In the genomic region with DNA sequence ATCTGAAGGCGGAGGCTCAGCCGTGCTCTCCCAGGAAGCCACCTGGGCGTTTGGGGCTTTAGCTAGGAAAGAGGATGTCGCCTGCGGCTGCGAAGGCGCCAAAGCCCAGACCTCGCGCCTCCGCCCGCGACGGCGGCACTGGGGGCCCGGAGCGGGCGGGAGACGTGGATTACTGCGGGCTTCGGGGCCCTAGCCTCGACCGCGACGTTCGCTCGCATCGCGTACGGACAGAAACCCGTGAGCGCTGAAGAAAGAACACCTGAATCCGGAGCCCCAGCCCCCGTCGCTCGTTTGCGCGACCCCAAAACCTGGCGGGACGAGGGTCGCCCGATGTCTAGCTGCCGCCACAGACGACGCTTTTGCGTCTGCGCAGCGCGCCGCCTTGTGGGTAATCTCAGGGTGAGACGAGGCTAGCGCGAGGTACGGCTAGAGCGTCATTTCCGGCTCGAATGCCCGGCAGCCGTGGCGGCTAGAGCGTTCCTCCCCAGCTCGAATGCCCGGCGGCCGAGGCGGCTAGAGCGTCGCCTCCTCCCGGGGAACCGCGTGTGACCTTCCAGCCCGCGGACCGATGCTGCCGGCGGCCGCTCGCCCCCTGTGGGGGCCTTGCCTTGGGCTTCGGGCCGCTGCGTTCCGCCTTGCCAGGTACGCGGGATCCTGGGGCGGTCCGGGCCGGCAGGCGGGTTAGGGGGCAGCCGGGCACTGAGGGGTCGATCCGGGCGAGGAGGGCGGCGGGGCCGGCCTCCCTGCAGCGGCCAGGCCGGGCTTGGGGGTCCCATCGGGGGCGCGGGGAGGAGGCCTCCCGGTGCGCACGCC, we compare ENCODE assay signal across 1 cellular context.
TF ChIP-seq lines count a peak whose summit lies in the region.

A gene (plus strand): TSS at position 434 of the 813 bp plus-strand sequence. CDS start 135 bp downstream, at position 569.

TF ChIP-seq in HEK293, 187 proteins besides CTCF, POLR2A, EP300 and RAD21 (continued from another document and continues in another):
- TF ChIP-seq, protein P1, sequence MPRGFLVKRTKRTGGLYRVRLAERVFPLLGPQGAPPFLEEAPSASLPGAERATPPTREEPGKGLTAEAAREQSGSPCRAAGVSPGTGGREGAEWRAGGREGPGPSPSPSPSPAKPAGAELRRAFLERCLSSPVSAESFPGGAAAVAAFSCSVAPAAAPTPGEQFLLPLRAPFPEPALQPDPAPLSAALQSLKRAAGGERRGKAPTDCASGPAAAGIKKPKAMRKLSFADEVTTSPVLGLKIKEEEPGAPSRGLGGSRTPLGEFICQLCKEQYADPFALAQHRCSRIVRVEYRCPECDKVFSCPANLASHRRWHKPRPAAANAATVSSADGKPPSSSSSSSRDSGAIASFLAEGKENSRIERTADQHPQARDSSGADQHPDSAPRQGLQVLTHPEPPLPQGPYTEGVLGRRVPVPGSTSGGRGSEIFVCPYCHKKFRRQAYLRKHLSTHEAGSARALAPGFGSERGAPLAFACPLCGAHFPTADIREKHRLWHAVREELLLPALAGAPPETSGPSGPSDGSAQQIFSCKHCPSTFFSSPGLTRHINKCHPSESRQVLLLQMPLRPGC (tag by site-specific recombination; IDR thresholded peaks at IDR 0.05) = no peak
- TF ChIP-seq ZBTB7A (tag by site-specific recombination; IDR thresholded peaks at IDR 0.05; ENCODE audit: low read depth) (peak; percentile 84; the same call in 1 of the 2 replicates), ZFP3 (tag by site-specific recombination; IDR thresholded peaks at IDR 0.05; ENCODE audit: low read depth) (no peak), GLIS1 (tag by site-specific recombination; IDR thresholded peaks at IDR 0.05) (peak; percentile 74), ZNF560 (tag by site-specific recombination; IDR thresholded peaks at IDR 0.05; ENCODE audit: borderline replicate concordance) (no peak), ZNF585B (tag by site-specific recombination; IDR thresholded peaks at IDR 0.05) (no peak), ZNF664 (tag by site-specific recombination; IDR thresholded peaks at IDR 0.05) (0 out of 2 replicates have a peak, but pooled peaks have one; percentile 12), ZNF140 (tag by site-specific recombination; IDR thresholded peaks at IDR 0.05) (no peak), ZNF341 (tag by site-specific recombination; IDR thresholded peaks at IDR 0.05; ENCODE audit: low read depth) (no peak), WT1 (tag by site-specific recombination; IDR thresholded peaks at IDR 0.05) (no peak), ZNF19 (tag by site-specific recombination; IDR thresholded peaks at IDR 0.05; ENCODE audit: low read depth) (no peak), ZNF416 (tag by site-specific recombination; IDR thresholded peaks at IDR 0.05) (no peak), KLF8 (tag by site-specific recombination; IDR thresholded peaks at IDR 0.05) (peak; percentile 75; the same call in 1 of the 2 replicates), OVOL3 (tag by site-specific recombination; IDR thresholded peaks at IDR 0.05) (no peak), ZBTB1 (tag by site-specific recombination; IDR thresholded peaks at IDR 0.05) (no peak), ZNF670 (tag by site-specific recombination; IDR thresholded peaks at IDR 0.05; ENCODE audit: low read depth) (no peak), ZNF837 (tag by site-specific recombination; IDR thresholded peaks at IDR 0.05) (no peak), ZNF785 (tag by site-specific recombination; IDR thresholded peaks at IDR 0.05) (no peak), ZNF266 (tag by site-specific recombination; IDR thresholded peaks at IDR 0.05; ENCODE audit: low read depth) (no peak), ZNF529 (tag by site-specific recombination; IDR thresholded peaks at IDR 0.05; ENCODE audit: insufficient replicate concordance) (no peak), ZNF48 (tag by site-specific recombination; IDR thresholded peaks at IDR 0.05) (no peak), ZNF514 (tag by site-specific recombination; IDR thresholded peaks at IDR 0.05) (no peak)
- TF ChIP-seq, protein P2, sequence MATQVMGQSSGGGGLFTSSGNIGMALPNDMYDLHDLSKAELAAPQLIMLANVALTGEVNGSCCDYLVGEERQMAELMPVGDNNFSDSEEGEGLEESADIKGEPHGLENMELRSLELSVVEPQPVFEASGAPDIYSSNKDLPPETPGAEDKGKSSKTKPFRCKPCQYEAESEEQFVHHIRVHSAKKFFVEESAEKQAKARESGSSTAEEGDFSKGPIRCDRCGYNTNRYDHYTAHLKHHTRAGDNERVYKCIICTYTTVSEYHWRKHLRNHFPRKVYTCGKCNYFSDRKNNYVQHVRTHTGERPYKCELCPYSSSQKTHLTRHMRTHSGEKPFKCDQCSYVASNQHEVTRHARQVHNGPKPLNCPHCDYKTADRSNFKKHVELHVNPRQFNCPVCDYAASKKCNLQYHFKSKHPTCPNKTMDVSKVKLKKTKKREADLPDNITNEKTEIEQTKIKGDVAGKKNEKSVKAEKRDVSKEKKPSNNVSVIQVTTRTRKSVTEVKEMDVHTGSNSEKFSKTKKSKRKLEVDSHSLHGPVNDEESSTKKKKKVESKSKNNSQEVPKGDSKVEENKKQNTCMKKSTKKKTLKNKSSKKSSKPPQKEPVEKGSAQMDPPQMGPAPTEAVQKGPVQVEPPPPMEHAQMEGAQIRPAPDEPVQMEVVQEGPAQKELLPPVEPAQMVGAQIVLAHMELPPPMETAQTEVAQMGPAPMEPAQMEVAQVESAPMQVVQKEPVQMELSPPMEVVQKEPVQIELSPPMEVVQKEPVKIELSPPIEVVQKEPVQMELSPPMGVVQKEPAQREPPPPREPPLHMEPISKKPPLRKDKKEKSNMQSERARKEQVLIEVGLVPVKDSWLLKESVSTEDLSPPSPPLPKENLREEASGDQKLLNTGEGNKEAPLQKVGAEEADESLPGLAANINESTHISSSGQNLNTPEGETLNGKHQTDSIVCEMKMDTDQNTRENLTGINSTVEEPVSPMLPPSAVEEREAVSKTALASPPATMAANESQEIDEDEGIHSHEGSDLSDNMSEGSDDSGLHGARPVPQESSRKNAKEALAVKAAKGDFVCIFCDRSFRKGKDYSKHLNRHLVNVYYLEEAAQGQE (tag by site-specific recombination; IDR thresholded peaks at IDR 0.05) = no peak
- TF ChIP-seq, protein P3, sequence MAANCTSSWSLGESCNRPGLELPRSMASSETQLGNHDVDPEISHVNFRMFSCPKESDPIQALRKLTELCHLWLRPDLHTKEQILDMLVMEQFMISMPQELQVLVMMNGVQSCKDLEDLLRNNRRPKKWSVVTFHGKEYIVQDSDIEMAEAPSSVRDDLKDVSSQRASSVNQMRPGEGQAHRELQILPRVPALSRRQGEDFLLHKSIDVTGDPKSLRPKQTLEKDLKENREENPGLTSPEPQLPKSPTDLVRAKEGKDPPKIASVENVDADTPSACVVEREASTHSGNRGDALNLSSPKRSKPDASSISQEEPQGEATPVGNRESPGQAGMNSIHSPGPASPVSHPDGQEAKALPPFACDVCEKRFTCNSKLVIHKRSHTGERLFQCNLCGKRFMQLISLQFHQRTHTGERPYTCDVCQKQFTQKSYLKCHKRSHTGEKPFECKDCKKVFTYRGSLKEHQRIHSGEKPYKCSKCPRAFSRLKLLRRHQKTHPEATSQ (tag by site-specific recombination; IDR thresholded peaks at IDR 0.05) = 0 out of 2 replicates have a peak, but pooled peaks have one; percentile 29
- TF ChIP-seq, protein P4, sequence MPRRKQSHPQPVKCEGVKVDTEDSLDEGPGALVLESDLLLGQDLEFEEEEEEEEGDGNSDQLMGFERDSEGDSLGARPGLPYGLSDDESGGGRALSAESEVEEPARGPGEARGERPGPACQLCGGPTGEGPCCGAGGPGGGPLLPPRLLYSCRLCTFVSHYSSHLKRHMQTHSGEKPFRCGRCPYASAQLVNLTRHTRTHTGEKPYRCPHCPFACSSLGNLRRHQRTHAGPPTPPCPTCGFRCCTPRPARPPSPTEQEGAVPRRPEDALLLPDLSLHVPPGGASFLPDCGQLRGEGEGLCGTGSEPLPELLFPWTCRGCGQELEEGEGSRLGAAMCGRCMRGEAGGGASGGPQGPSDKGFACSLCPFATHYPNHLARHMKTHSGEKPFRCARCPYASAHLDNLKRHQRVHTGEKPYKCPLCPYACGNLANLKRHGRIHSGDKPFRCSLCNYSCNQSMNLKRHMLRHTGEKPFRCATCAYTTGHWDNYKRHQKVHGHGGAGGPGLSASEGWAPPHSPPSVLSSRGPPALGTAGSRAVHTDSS (tag by site-specific recombination; IDR thresholded peaks at IDR 0.05) = no peak
- TF ChIP-seq, protein P5, sequence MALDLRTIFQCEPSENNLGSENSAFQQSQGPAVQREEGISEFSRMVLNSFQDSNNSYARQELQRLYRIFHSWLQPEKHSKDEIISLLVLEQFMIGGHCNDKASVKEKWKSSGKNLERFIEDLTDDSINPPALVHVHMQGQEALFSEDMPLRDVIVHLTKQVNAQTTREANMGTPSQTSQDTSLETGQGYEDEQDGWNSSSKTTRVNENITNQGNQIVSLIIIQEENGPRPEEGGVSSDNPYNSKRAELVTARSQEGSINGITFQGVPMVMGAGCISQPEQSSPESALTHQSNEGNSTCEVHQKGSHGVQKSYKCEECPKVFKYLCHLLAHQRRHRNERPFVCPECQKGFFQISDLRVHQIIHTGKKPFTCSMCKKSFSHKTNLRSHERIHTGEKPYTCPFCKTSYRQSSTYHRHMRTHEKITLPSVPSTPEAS (tag by site-specific recombination; IDR thresholded peaks at IDR 0.05) = no peak
- TF ChIP-seq, protein P6, sequence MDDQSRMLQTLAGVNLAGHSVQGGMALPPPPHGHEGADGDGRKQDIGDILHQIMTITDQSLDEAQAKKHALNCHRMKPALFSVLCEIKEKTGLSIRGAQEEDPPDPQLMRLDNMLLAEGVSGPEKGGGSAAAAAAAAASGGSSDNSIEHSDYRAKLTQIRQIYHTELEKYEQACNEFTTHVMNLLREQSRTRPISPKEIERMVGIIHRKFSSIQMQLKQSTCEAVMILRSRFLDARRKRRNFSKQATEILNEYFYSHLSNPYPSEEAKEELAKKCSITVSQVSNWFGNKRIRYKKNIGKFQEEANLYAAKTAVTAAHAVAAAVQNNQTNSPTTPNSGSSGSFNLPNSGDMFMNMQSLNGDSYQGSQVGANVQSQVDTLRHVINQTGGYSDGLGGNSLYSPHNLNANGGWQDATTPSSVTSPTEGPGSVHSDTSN (CRISPR knock-in tag; IDR thresholded peaks at IDR 0.05) = peak; percentile 74; the same call in 1 of the 2 replicates
- TF ChIP-seq, protein P7, sequence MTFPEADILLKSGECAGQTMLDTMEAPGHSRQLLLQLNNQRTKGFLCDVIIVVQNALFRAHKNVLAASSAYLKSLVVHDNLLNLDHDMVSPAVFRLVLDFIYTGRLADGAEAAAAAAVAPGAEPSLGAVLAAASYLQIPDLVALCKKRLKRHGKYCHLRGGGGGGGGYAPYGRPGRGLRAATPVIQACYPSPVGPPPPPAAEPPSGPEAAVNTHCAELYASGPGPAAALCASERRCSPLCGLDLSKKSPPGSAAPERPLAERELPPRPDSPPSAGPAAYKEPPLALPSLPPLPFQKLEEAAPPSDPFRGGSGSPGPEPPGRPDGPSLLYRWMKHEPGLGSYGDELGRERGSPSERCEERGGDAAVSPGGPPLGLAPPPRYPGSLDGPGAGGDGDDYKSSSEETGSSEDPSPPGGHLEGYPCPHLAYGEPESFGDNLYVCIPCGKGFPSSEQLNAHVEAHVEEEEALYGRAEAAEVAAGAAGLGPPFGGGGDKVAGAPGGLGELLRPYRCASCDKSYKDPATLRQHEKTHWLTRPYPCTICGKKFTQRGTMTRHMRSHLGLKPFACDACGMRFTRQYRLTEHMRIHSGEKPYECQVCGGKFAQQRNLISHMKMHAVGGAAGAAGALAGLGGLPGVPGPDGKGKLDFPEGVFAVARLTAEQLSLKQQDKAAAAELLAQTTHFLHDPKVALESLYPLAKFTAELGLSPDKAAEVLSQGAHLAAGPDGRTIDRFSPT (tag by site-specific recombination; IDR thresholded peaks at IDR 0.05) = no peak
- TF ChIP-seq, protein P8, sequence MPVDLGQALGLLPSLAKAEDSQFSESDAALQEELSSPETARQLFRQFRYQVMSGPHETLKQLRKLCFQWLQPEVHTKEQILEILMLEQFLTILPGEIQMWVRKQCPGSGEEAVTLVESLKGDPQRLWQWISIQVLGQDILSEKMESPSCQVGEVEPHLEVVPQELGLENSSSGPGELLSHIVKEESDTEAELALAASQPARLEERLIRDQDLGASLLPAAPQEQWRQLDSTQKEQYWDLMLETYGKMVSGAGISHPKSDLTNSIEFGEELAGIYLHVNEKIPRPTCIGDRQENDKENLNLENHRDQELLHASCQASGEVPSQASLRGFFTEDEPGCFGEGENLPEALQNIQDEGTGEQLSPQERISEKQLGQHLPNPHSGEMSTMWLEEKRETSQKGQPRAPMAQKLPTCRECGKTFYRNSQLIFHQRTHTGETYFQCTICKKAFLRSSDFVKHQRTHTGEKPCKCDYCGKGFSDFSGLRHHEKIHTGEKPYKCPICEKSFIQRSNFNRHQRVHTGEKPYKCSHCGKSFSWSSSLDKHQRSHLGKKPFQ (tag by site-specific recombination; IDR thresholded peaks at IDR 0.05) = no peak
- TF ChIP-seq, protein P9, sequence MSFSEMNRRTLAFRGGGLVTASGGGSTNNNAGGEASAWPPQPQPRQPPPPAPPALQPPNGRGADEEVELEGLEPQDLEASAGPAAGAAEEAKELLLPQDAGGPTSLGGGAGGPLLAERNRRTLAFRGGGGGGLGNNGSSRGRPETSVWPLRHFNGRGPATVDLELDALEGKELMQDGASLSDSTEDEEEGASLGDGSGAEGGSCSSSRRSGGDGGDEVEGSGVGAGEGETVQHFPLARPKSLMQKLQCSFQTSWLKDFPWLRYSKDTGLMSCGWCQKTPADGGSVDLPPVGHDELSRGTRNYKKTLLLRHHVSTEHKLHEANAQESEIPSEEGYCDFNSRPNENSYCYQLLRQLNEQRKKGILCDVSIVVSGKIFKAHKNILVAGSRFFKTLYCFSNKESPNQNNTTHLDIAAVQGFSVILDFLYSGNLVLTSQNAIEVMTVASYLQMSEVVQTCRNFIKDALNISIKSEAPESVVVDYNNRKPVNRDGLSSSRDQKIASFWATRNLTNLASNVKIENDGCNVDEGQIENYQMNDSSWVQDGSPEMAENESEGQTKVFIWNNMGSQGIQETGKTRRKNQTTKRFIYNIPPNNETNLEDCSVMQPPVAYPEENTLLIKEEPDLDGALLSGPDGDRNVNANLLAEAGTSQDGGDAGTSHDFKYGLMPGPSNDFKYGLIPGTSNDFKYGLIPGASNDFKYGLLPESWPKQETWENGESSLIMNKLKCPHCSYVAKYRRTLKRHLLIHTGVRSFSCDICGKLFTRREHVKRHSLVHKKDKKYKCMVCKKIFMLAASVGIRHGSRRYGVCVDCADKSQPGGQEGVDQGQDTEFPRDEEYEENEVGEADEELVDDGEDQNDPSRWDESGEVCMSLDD (tag by site-specific recombination; IDR thresholded peaks at IDR 0.05) = no peak; the same call in 1 of the 2 replicates
